1 cellular context compared by ENCODE assay signal in the genomic region with DNA sequence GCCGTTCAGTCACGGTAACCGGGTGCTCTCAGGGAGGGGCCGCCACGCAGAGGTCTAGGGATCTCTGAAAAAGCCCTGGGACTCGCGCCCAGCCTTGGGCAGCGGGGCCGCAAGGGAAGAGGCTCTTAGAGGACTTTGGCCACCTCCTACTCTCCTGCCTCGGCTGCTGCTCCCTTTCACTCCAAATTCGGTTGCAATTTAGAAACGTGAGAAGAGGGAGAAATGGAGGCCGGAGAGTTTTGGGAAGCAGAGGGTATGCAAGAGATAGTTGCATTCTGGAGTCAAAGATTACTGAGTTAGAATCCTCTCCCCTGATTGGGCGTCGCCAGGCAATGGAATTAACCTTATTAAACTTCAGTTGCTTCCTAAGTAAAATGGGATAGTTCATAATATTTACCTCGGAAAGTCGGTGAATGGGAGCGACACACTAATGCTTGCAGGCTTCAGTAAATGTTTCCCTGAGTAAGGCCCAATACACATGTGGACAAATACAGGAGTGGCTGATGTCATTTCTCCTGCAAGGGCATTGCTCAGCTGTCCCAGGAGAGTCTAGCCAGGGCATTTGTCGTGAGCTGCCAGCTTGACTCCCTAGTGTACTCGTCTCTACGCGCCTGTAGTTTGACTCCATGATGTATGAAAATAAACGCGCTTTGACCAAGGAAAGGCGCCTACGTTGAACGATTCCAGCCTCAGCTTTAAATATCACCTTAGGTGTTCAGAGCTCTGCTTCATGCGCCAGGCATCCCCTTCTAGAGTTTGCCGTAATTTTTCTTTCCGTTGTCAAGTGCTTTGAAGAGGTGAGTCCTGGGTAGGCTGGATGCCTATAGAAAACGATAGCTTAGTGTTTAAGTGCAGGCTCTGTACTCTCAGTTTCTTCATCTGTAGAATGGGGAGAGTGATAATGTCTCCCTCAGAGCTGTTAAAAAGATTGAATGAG.
TF ChIP-seq lines count a peak whose summit lies in the region.

No MANE protein-coding gene starts in this region.

TF ChIP-seq in HepG2, 621 proteins besides CTCF, POLR2A, EP300 and RAD21 (continues in another document):
- TF ChIP-seq, protein P1, sequence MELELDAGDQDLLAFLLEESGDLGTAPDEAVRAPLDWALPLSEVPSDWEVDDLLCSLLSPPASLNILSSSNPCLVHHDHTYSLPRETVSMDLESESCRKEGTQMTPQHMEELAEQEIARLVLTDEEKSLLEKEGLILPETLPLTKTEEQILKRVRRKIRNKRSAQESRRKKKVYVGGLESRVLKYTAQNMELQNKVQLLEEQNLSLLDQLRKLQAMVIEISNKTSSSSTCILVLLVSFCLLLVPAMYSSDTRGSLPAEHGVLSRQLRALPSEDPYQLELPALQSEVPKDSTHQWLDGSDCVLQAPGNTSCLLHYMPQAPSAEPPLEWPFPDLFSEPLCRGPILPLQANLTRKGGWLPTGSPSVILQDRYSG (CRISPR knock-in tag; IDR thresholded peaks at IDR 0.05): no peak
- no peak for TF ChIP-seq ZNF44 (CRISPR knock-in tag; IDR thresholded peaks at IDR 0.05)
- no peak for TF ChIP-seq ZNF709 (CRISPR knock-in tag; IDR thresholded peaks at IDR 0.05)
- no peak for TF ChIP-seq ZBTB7A (CRISPR knock-in tag; IDR thresholded peaks at IDR 0.05)
- TF ChIP-seq, protein P2, sequence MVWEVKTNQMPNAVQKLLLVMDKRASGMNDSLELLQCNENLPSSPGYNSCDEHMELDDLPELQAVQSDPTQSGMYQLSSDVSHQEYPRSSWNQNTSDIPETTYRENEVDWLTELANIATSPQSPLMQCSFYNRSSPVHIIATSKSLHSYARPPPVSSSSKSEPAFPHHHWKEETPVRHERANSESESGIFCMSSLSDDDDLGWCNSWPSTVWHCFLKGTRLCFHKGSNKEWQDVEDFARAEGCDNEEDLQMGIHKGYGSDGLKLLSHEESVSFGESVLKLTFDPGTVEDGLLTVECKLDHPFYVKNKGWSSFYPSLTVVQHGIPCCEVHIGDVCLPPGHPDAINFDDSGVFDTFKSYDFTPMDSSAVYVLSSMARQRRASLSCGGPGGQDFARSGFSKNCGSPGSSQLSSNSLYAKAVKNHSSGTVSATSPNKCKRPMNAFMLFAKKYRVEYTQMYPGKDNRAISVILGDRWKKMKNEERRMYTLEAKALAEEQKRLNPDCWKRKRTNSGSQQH (CRISPR knock-in tag; IDR thresholded peaks at IDR 0.05; ENCODE audit: low read depth): no peak; the same call in 1 of the 2 replicates
- no peak; the same call in 1 of the 2 replicates for TF ChIP-seq ZFX (CRISPR knock-in tag; IDR thresholded peaks at IDR 0.05; ENCODE audit: low read depth)
- TF ChIP-seq ZNF331 (CRISPR knock-in tag; IDR thresholded peaks at IDR 0.05): 0 out of 2 replicates have a peak, but pooled peaks have one; percentile 8
- peak; percentile 29; the same call in 1 of the 2 replicates for TF ChIP-seq BHLHE40 (IDR thresholded peaks at IDR 0.05; ENCODE audit: low read length)
- peak; percentile 53; the same call in 1 of the 2 replicates for TF ChIP-seq ZNF746 (CRISPR knock-in tag; IDR thresholded peaks at IDR 0.05)
- TF ChIP-seq FLYWCH1 (CRISPR knock-in tag; IDR thresholded peaks at IDR 0.05): no peak
- TF ChIP-seq, protein P3, sequence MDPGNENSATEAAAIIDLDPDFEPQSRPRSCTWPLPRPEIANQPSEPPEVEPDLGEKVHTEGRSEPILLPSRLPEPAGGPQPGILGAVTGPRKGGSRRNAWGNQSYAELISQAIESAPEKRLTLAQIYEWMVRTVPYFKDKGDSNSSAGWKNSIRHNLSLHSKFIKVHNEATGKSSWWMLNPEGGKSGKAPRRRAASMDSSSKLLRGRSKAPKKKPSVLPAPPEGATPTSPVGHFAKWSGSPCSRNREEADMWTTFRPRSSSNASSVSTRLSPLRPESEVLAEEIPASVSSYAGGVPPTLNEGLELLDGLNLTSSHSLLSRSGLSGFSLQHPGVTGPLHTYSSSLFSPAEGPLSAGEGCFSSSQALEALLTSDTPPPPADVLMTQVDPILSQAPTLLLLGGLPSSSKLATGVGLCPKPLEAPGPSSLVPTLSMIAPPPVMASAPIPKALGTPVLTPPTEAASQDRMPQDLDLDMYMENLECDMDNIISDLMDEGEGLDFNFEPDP (CRISPR knock-in tag; conservative IDR thresholded peaks at IDR 0.05): no peak
- TF ChIP-seq, protein P4, sequence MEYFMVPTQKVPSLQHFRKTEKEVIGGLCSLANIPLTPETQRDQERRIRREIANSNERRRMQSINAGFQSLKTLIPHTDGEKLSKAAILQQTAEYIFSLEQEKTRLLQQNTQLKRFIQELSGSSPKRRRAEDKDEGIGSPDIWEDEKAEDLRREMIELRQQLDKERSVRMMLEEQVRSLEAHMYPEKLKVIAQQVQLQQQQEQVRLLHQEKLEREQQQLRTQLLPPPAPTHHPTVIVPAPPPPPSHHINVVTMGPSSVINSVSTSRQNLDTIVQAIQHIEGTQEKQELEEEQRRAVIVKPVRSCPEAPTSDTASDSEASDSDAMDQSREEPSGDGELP (IDR thresholded peaks at IDR 0.05; ENCODE audit: borderline replicate concordance, low read depth): peak; percentile 70; the same call in 1 of the 2 replicates
- TF ChIP-seq SMYD3 (CRISPR knock-in tag; IDR thresholded peaks at IDR 0.05): no peak
- TF ChIP-seq FOXC1 (CRISPR knock-in tag; IDR thresholded peaks at IDR 0.05; ENCODE audit: borderline replicate concordance): peak; percentile 21; the same call in 1 of the 2 replicates
- TF ChIP-seq TBP (CRISPR knock-in tag; IDR thresholded peaks at IDR 0.05): no peak
- peak; percentile 21; the same call in 1 of the 2 replicates for TF ChIP-seq RXRB (CRISPR knock-in tag; IDR thresholded peaks at IDR 0.05; ENCODE audit: borderline replicate concordance)
- peak; percentile 98; the same call in 1 of the 2 replicates for TF ChIP-seq CHD4 (IDR thresholded peaks at IDR 0.05; ENCODE audit: borderline replicate concordance, low read length)
- TF ChIP-seq ZNF777 (CRISPR knock-in tag; IDR thresholded peaks at IDR 0.05): no peak
- no peak for TF ChIP-seq ZNF260 (CRISPR knock-in tag; IDR thresholded peaks at IDR 0.05; ENCODE audit: borderline replicate concordance, low read depth)
- TF ChIP-seq HCFC1 (IDR thresholded peaks at IDR 0.05; ENCODE audit: low read depth, low read length): no peak
- peak; percentile 86 for TF ChIP-seq KDM1A (CRISPR knock-in tag; IDR thresholded peaks at IDR 0.05)
- no peak; the same call in 1 of the 2 replicates for TF ChIP-seq ELF3 (CRISPR knock-in tag; IDR thresholded peaks at IDR 0.05)
- TF ChIP-seq, protein P5, sequence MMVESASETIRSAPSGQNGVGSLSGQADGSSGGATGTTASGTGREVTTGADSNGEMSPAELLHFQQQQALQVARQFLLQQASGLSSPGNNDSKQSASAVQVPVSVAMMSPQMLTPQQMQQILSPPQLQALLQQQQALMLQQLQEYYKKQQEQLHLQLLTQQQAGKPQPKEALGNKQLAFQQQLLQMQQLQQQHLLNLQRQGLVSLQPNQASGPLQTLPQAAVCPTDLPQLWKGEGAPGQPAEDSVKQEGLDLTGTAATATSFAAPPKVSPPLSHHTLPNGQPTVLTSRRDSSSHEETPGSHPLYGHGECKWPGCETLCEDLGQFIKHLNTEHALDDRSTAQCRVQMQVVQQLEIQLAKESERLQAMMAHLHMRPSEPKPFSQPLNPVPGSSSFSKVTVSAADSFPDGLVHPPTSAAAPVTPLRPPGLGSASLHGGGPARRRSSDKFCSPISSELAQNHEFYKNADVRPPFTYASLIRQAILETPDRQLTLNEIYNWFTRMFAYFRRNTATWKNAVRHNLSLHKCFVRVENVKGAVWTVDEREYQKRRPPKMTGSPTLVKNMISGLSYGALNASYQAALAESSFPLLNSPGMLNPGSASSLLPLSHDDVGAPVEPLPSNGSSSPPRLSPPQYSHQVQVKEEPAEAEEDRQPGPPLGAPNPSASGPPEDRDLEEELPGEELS (CRISPR knock-in tag; IDR thresholded peaks at IDR 0.05): 0 out of 2 replicates have a peak, but pooled peaks have one; percentile 15
- TF ChIP-seq, protein P6, sequence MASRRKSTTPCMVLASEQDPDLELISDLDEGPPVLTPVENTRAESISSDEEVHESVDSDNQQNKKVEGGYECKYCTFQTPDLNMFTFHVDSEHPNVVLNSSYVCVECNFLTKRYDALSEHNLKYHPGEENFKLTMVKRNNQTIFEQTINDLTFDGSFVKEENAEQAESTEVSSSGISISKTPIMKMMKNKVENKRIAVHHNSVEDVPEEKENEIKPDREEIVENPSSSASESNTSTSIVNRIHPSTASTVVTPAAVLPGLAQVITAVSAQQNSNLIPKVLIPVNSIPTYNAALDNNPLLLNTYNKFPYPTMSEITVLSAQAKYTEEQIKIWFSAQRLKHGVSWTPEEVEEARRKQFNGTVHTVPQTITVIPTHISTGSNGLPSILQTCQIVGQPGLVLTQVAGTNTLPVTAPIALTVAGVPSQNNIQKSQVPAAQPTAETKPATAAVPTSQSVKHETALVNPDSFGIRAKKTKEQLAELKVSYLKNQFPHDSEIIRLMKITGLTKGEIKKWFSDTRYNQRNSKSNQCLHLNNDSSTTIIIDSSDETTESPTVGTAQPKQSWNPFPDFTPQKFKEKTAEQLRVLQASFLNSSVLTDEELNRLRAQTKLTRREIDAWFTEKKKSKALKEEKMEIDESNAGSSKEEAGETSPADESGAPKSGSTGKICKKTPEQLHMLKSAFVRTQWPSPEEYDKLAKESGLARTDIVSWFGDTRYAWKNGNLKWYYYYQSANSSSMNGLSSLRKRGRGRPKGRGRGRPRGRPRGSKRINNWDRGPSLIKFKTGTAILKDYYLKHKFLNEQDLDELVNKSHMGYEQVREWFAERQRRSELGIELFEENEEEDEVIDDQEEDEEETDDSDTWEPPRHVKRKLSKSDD (CRISPR knock-in tag; IDR thresholded peaks at IDR 0.05; ENCODE audit: low read depth): no peak
- TF ChIP-seq NRL (CRISPR knock-in tag; IDR thresholded peaks at IDR 0.05; ENCODE audit: borderline replicate concordance): no peak
- TF ChIP-seq, protein P7, sequence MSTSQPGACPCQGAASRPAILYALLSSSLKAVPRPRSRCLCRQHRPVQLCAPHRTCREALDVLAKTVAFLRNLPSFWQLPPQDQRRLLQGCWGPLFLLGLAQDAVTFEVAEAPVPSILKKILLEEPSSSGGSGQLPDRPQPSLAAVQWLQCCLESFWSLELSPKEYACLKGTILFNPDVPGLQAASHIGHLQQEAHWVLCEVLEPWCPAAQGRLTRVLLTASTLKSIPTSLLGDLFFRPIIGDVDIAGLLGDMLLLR (CRISPR knock-in tag; IDR thresholded peaks at IDR 0.05): no peak
- TF ChIP-seq REXO4 (CRISPR knock-in tag; IDR thresholded peaks at IDR 0.05; ENCODE audit: borderline replicate concordance): no peak
- TF ChIP-seq ZMYM2 (CRISPR knock-in tag; IDR thresholded peaks at IDR 0.05): 0 out of 2 replicates have a peak, but pooled peaks have one; percentile 23
- TF ChIP-seq KLF6 (CRISPR knock-in tag; IDR thresholded peaks at IDR 0.05): 0 out of 2 replicates have a peak, but pooled peaks have one; percentile 3
- TF ChIP-seq EZH2 (conservative IDR thresholded peaks at IDR 0.05; ENCODE audit: low read depth, low read length): no peak
- TF ChIP-seq NFRKB (IDR thresholded peaks at IDR 0.05): no peak
- TF ChIP-seq KDM4B (CRISPR knock-in tag; IDR thresholded peaks at IDR 0.05): no peak
- TF ChIP-seq ZNF441 (CRISPR knock-in tag; IDR thresholded peaks at IDR 0.05; ENCODE audit: borderline replicate concordance): no peak
- TF ChIP-seq, protein P8, sequence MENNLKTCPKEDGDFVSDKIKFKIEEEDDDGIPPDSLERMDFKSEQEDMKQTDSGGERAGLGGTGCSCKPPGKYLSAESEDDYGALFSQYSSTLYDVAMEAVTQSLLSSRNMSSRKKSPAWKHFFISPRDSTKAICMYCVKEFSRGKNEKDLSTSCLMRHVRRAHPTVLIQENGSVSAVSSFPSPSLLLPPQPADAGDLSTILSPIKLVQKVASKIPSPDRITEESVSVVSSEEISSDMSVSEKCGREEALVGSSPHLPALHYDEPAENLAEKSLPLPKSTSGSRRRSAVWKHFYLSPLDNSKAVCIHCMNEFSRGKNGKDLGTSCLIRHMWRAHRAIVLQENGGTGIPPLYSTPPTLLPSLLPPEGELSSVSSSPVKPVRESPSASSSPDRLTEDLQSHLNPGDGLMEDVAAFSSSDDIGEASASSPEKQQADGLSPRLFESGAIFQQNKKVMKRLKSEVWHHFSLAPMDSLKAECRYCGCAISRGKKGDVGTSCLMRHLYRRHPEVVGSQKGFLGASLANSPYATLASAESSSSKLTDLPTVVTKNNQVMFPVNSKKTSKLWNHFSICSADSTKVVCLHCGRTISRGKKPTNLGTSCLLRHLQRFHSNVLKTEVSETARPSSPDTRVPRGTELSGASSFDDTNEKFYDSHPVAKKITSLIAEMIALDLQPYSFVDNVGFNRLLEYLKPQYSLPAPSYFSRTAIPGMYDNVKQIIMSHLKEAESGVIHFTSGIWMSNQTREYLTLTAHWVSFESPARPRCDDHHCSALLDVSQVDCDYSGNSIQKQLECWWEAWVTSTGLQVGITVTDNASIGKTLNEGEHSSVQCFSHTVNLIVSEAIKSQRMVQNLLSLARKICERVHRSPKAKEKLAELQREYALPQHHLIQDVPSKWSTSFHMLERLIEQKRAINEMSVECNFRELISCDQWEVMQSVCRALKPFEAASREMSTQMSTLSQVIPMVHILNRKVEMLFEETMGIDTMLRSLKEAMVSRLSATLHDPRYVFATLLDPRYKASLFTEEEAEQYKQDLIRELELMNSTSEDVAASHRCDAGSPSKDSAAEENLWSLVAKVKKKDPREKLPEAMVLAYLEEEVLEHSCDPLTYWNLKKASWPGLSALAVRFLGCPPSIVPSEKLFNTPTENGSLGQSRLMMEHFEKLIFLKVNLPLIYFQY (CRISPR knock-in tag; IDR thresholded peaks at IDR 0.05; ENCODE audit: borderline replicate concordance): no peak
- no peak for TF ChIP-seq ZNF572 (CRISPR knock-in tag; IDR thresholded peaks at IDR 0.05)
- TF ChIP-seq DMAP1 (CRISPR knock-in tag; IDR thresholded peaks at IDR 0.05): no peak; the same call in 1 of the 2 replicates
- TF ChIP-seq CC2D1A (CRISPR knock-in tag; IDR thresholded peaks at IDR 0.05): no peak
- TF ChIP-seq, protein P9, sequence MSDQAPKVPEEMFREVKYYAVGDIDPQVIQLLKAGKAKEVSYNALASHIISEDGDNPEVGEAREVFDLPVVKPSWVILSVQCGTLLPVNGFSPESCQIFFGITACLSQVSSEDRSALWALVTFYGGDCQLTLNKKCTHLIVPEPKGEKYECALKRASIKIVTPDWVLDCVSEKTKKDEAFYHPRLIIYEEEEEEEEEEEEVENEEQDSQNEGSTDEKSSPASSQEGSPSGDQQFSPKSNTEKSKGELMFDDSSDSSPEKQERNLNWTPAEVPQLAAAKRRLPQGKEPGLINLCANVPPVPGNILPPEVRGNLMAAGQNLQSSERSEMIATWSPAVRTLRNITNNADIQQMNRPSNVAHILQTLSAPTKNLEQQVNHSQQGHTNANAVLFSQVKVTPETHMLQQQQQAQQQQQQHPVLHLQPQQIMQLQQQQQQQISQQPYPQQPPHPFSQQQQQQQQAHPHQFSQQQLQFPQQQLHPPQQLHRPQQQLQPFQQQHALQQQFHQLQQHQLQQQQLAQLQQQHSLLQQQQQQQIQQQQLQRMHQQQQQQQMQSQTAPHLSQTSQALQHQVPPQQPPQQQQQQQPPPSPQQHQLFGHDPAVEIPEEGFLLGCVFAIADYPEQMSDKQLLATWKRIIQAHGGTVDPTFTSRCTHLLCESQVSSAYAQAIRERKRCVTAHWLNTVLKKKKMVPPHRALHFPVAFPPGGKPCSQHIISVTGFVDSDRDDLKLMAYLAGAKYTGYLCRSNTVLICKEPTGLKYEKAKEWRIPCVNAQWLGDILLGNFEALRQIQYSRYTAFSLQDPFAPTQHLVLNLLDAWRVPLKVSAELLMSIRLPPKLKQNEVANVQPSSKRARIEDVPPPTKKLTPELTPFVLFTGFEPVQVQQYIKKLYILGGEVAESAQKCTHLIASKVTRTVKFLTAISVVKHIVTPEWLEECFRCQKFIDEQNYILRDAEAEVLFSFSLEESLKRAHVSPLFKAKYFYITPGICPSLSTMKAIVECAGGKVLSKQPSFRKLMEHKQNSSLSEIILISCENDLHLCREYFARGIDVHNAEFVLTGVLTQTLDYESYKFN (CRISPR knock-in tag; conservative IDR thresholded peaks at IDR 0.05): no peak; the same call in 1 of the 2 replicates
- TF ChIP-seq SIN3A (IDR thresholded peaks at IDR 0.05; ENCODE audit: borderline replicate concordance, low read depth, low read length): peak; percentile 75; the same call in 1 of the 2 replicates
